In the genomic region with DNA sequence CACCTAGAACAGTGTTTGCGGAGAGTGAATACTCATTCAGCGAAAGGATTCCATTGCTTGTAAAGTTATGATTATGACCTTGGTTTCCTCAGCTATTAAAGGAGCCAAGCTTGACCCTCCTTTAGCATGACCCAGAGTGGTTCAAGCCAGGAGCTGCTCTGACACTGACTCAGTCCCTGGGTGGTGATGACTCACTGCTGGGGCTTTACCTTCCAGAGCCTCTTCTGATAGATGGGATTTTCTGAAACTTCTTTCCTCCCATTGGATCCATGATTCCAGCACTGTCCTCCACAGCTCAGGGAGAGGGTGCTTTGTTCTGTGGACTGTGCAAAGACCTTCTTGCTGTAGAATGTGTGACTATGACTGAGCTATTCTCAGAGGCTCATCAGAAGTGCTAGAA, we compare ENCODE assay signal across 10 cellular contexts.
DNase-seq lines count a peak whose midpoint lies in the region; ATAC-seq and TF ChIP-seq lines count a peak whose summit lies in the region.
"Had no signal": no experiment of that assay in that cellular context is flagged by ENCODE, and none has a peak within 500 bp of the region (broad histone marks: within the 10 kb centered on the region; RNA-seq: fewer than 3 reads in every experiment).

No MANE protein-coding gene starts in this region.

- TF ChIP-seq CTCF in fibroblast of pulmonary artery (IDR thresholded peaks at IDR 0.05; ENCODE audit: low read length, missing control alignments) (no peak), prostate gland (IDR thresholded peaks at IDR 0.05) (no peak), H9 (conservative IDR thresholded peaks at IDR 0.05) (no peak), colonic mucosa (IDR thresholded peaks at IDR 0.05) (no peak)

- no peak for TF ChIP-seq POLR2A in prostate gland (IDR thresholded peaks at IDR 0.05)

- H3K4me3 Mint-ChIP-seq in H9 = no peak overlapping the region

- H2AFZ ChIP-seq in H9 (ENCODE audit: low read length) = no peak overlapping the region

- H4K91ac ChIP-seq in H9 (ENCODE audit: insufficient read length, low read depth, low read length) = no peak overlapping the region

- intact Hi-C loops in prostate gland (cut with DNase I) (no loop called here), colonic mucosa (cut with DNase I) (loop anchor here (5.0 kb wide), 1 partner anchor 43 kb away; no protein-coding TSS in a partner anchor)

- H4K5ac ChIP-seq in H9 (ENCODE audit: insufficient read length, low read depth, low read length) = no peak overlapping the region

- H3K23me2 ChIP-seq in H9 (ENCODE audit: insufficient read length, low read depth, low read length, poor library complexity, severe bottlenecking) = peaks cover 7% of the 10 kb centered on the region

- H3K23ac ChIP-seq in H9 (ENCODE audit: insufficient read length, low read depth, low read length) = no peak overlapping the region

- H3K4ac ChIP-seq in H9 (ENCODE audit: low read depth, low read length) = no peak overlapping the region

- H3K27me3 Mint-ChIP-seq in H9 (ENCODE audit: low read depth) = peaks cover 21% of the 10 kb centered on the region

- peak; percentile 30 for ATAC-seq in GM21390 (IDR thresholded peaks at IDR 0.05; ENCODE audit: unreplicated experiment)
- ATAC-seq: heart right ventricle had no signal

- no peak overlapping the region for H3K27ac Mint-ChIP-seq in H9

- H2BK5ac ChIP-seq in H9 (ENCODE audit: insufficient read length, low read length) = no peak overlapping the region

- no peak overlapping the region for H3K18ac ChIP-seq in H9 (ENCODE audit: insufficient read length, low read depth, low read length)

- no peak overlapping the region for H3K14ac ChIP-seq in H9 (ENCODE audit: insufficient read depth, low read length)

- no peak overlapping the region for H3K4me3 ChIP-seq in fibroblast of pulmonary artery (replicated peaks; ENCODE audit: low read depth, low read length)
- H3K4me3 ChIP-seq in prostate gland = no peak overlapping the region
- no peak overlapping the region for H3K4me3 ChIP-seq in colonic mucosa
- H3K4me3 ChIP-seq: heart right ventricle had no signal

- no peak overlapping the region for H4K8ac ChIP-seq in H9 (replicated peaks; ENCODE audit: insufficient read length, low read depth, low read length)

- H2BK15ac ChIP-seq in H9 (ENCODE audit: low read depth, low read length) = no peak overlapping the region

- H3K36me3 Mint-ChIP-seq in H9 (ENCODE audit: insufficient read depth in 1 of 3, low read depth in 3 of 3) = no peaks in the 10 kb centered on the region

- H3K27ac ChIP-seq in prostate gland (no peak overlapping the region), H9 (ENCODE audit: insufficient read length, low read depth, low read length) (no peak overlapping the region), colonic mucosa (no peak overlapping the region)
- H3K27ac ChIP-seq: heart right ventricle had no signal

- H3K27me3 ChIP-seq in prostate gland (replicated peaks; ENCODE audit: insufficient read depth) = no peaks in the 10 kb centered on the region
- no peaks in the 10 kb centered on the region for H3K27me3 ChIP-seq in H9 (ENCODE audit: insufficient read depth, low read length)
- H3K27me3 ChIP-seq in colonic mucosa = no peaks in the 10 kb centered on the region

- no peaks in the 10 kb centered on the region for H3K9me3 ChIP-seq in prostate gland
- no peaks in the 10 kb centered on the region for H3K9me3 ChIP-seq in H9 (ENCODE audit: control insufficient read depth, low read depth, low read length)
- H3K9me3 ChIP-seq in colonic mucosa = no peaks in the 10 kb centered on the region
- H3K9me3 ChIP-seq: heart right ventricle had no signal

- H3K4me1 ChIP-seq in prostate gland (replicated peaks) = no peaks in the 10 kb centered on the region
- peaks cover 3% of the 10 kb centered on the region; the same call in 1 of the 2 replicates for H3K4me1 ChIP-seq in H9 (ENCODE audit: insufficient read depth, low read length)
- peaks cover 3% of the 10 kb centered on the region for H3K4me1 ChIP-seq in colonic mucosa

- no peak overlapping the region for H3K56ac ChIP-seq in H9 (ENCODE audit: insufficient read length, low read depth, low read length)

- no peaks in the 10 kb centered on the region for H4K20me1 ChIP-seq in H9 (ENCODE audit: control insufficient read depth, insufficient read depth, insufficient read length)

- H2BK20ac ChIP-seq in H9 (ENCODE audit: low read depth, low read length, poor library complexity, severe bottlenecking) = no peak overlapping the region

- H3K79me1 ChIP-seq in H9 (ENCODE audit: insufficient read depth, low read depth, low read length, poor library complexity, severe bottlenecking) = no peaks in the 10 kb centered on the region

- no peak overlapping the region for H3T11ph ChIP-seq in H9 (ENCODE audit: low read length)

- no peaks in the 10 kb centered on the region for H3K9me3 Mint-ChIP-seq in H9

- no peak overlapping the region for H2BK120ac ChIP-seq in H9 (ENCODE audit: low read depth, low read length, poor library complexity, severe bottlenecking)

- no peak overlapping the region for H2AK5ac ChIP-seq in H9 (ENCODE audit: insufficient read length, low read length)

- H3K4me2 ChIP-seq in H9 (ENCODE audit: insufficient read depth, insufficient read length, low read length) = no peak overlapping the region

- H3K4me1 Mint-ChIP-seq in H9 = peaks cover 20 to 23% of the 10 kb centered on the region in 2 experiments

- H3K9ac ChIP-seq in H9 (ENCODE audit: extremely low read depth, insufficient read length, low read length) (no peak overlapping the region), colonic mucosa (ENCODE audit: low read depth in 2 of 2, low read length in 2 of 2) (no peak overlapping the region)

- no peaks in the 10 kb centered on the region for H3K79me2 ChIP-seq in H9 (ENCODE audit: insufficient read depth, low read length)

- no peaks in the 10 kb centered on the region for H3K36me3 ChIP-seq in prostate gland
- no peaks in the 10 kb centered on the region for H3K36me3 ChIP-seq in colonic mucosa
- H3K36me3 ChIP-seq: heart right ventricle had no signal

- no peak overlapping the region for H2BK12ac ChIP-seq in H9 (ENCODE audit: insufficient read length, low read depth, low read length)

- 94% methylated on average over 2 of the region's 2 CpGs for WGBS in prostate gland
- no CpG with 5 or more reads among the region's 2 CpGs for WGBS in H9 (ENCODE audit: extremely low coverage, insufficient read length, low lambda C conversion rate)

- peak; percentile 11 for DNase-seq in ELF-1 (ENCODE audit: low read depth, low spot score)
- peak; percentile 56 for DNase-seq in HK-2 (ENCODE audit: unreplicated experiment)
- DNase-seq in fibroblast of pulmonary artery (ENCODE audit: low read depth) = peak; percentile 45
- DNase-seq in prostate gland (ENCODE audit: low spot score) = no peak
- no peak for DNase-seq in H9
- DNase-seq in Kasumi-1 (lab: John Stamatoyannopoulos, UW) = no peak
- DNase-seq in colonic mucosa = no peak
- DNase-seq: heart right ventricle, NCI-H2227 treated with DMSO at 0.1 percent for 48 hours had no signal

Comparison
In these comparisons a context has a peak if more than half of its experiments do, and no peak if none do; other contexts are left out.
1. DNase-seq: peak in ELF-1 (single experiment), HK-2 (single experiment) and fibroblast of pulmonary artery (single experiment); none in prostate gland (single experiment), H9 (single experiment), Kasumi-1 (0 of 2) and colonic mucosa (single experiment).